In genomic region chr1:39877231-39877778, GRCh38 we compare ENCODE assay signal across 16 cellular contexts. TPM values are rescaled to one million over a fixed set of nuclear protein-coding genes. Genes with fewer than 3 reads are reported as not detected.
A peak's percentile ranks its signal among the peaks of the same experiment; 100 is the strongest.
DNase-seq lines count a peak whose midpoint lies in the region; ATAC-seq and TF ChIP-seq lines count a peak whose summit lies in the region.
"Had no signal": no experiment of that assay in that cellular context is flagged by ENCODE, and none has a peak within 500 bp of the region (broad histone marks: within the 10 kb centered on the region; RNA-seq: fewer than 3 reads in every experiment).

No MANE protein-coding gene starts in this region.

- DNase-seq in heart left ventricle, result no peak
- DNase-seq in left cardiac atrium, result no peak
- DNase-seq in NCI-H510A (lab: John Stamatoyannopoulos, UW), result peak; percentile 99
- peak; percentile 24 for DNase-seq in esophagus muscularis mucosa (ENCODE audit: extremely low spot score)
- DNase-seq in testis, result no peak
- DNase-seq in GM13977 (ENCODE audit: low spot score), result no peak
- DNase-seq: ACHN; activated CD4-positive, alpha-beta T cell treated with anti-CD3 and anti-CD28 coated beads, Interleukin-2, amount 50 U/mL, for 4 hours; H9; lower lobe of right lung; NCI-H187; sigmoid colon; stimulated activated CD4-positive, alpha-beta T cell treated with anti-CD3 and anti-CD28 coated beads, Interleukin-4, amount 100 ng/mL, for 24 hours had no signal

- H3K9me3 ChIP-seq in heart left ventricle (no peaks in the 10 kb centered on the region), esophagus muscularis mucosa (no peaks in the 10 kb centered on the region), testis (no peaks in the 10 kb centered on the region)
- H3K9me3 ChIP-seq: lower lobe of right lung, sigmoid colon had no signal

- no peaks in the 10 kb centered on the region for H3K27me3 ChIP-seq in heart left ventricle
- H3K27me3 ChIP-seq in esophagus muscularis mucosa, result no peaks in the 10 kb centered on the region
- H3K27me3 ChIP-seq in testis, result no peaks in the 10 kb centered on the region
- H3K27me3 ChIP-seq: sigmoid colon had no signal

- in situ Hi-C loops in GM13977 (cut with MboI; ENCODE audit: low pct_unique_long_range_greater_than_20kb, low sequenced_read_pairs, unreplicated experiment), result no loop called here

- peak overlapping the region in 10 of 12 donors; percentile 58 to 82 (median 66) for H3K27ac ChIP-seq in heart left ventricle
- H3K27ac ChIP-seq in esophagus muscularis mucosa (replicated peaks in 1 of 4), result peak overlapping the region in 2 of 4 donors; percentile 9 to 32
- H3K27ac ChIP-seq in testis, result peak overlapping the region; percentile 10 to 27
- H3K27ac ChIP-seq: KMS-11, lower lobe of right lung, sigmoid colon had no signal

- intact Hi-C loops in heart left ventricle (cut with DNase I), result no loop called here
- intact Hi-C loops in left cardiac atrium (cut with DNase I), result no loop called here
- intact Hi-C loops in esophagus muscularis mucosa (cut with DNase I), result no loop called here
- intact Hi-C loops in testis (cut with DNase I; ENCODE audit: low total_unique reads), result no loop called here

- H3K36me3 ChIP-seq in heart left ventricle (peaks cover 0 to 8% (median 0%) of the 10 kb centered on the region in 9 donors), esophagus muscularis mucosa (peaks cover 0 to 4% (median 0%) of the 10 kb centered on the region in 4 donors), testis (ENCODE audit: low read depth, missing control alignments) (no peaks in the 10 kb centered on the region)
- H3K36me3 ChIP-seq: lower lobe of right lung had no signal

- no peak overlapping the region for H3K4me3 ChIP-seq in heart left ventricle
- H3K4me3 ChIP-seq in esophagus muscularis mucosa, result no peak overlapping the region
- H3K4me3 ChIP-seq in testis, result no peak overlapping the region
- H3K4me3 ChIP-seq: lower lobe of right lung, sigmoid colon had no signal

- ATAC-seq in heart left ventricle, result no peak
- no peak for ATAC-seq in left cardiac atrium
- no peak for ATAC-seq in GM21515 (IDR thresholded peaks at IDR 0.05; ENCODE audit: unreplicated experiment)
- no peak for ATAC-seq in GM21528 (IDR thresholded peaks at IDR 0.05; ENCODE audit: low FRiP score, unreplicated experiment)
- ATAC-seq: lower lobe of right lung had no signal

- H3K4me1 ChIP-seq in heart left ventricle, result peaks cover 0 to 70% (median 28%) of the 10 kb centered on the region in 12 donors
- peaks cover 27 to 67% (median 54%) of the 10 kb centered on the region in 4 donors for H3K4me1 ChIP-seq in esophagus muscularis mucosa
- H3K4me1 ChIP-seq in testis, result peaks cover 30% of the 10 kb centered on the region

- no peak for TF ChIP-seq EP300 in esophagus muscularis mucosa (IDR thresholded peaks at IDR 0.05)

- TF ChIP-seq CTCF in heart left ventricle (IDR thresholded peaks at IDR 0.05) (no peak), esophagus muscularis mucosa (IDR thresholded peaks at IDR 0.05) (no peak), testis (IDR thresholded peaks at IDR 0.05) (no peak), GM13977 (IDR thresholded peaks at IDR 0.05; ENCODE audit: extremely low read depth, insufficient read depth, missing control alignments) (no peak)

- 64 to 77% (median 72%) methylated on average over 5 of the region's 5 CpGs for WGBS in heart left ventricle, 4 donors
- WGBS in esophagus muscularis mucosa, result 55% methylated on average over 5 of the region's 5 CpGs
- WGBS in testis, 2 donors, result 39 to 40% methylated on average over 5 of the region's 5 CpGs

- TF ChIP-seq POLR2A in heart left ventricle (IDR thresholded peaks at IDR 0.05), result no peak
- TF ChIP-seq POLR2A in esophagus muscularis mucosa (IDR thresholded peaks at IDR 0.05; ENCODE audit: low read depth), result no peak
- TF ChIP-seq POLR2A in testis (IDR thresholded peaks at IDR 0.05), result no peak

RNA-seq across cellular contexts. Expression of gene TRIT1, which starts 6.0 kb away (rescaled TPM):
- 10 to 100 TPM; 15.0 to 19.0 (median 17.2) TPM for total RNA-seq in heart left ventricle
- polyA plus RNA-seq in heart left ventricle, result 10 to 100 TPM; 13.6 to 14.0 TPM
- 10 to 100 TPM; 13.0 to 20.5 TPM for total RNA-seq in left cardiac atrium
- total RNA-seq in esophagus muscularis mucosa, result 10 to 100 TPM; 13.3 to 24.1 (median 16.5) TPM
- total RNA-seq in testis, result 10 to 100 TPM; 21.4 to 21.7 TPM
- polyA plus RNA-seq in testis (ENCODE audit: insufficient read depth, low read depth, low replicate concordance), result 20.5 TPM

RNA-seq across cellular contexts. Expression of gene MYCL, which starts 24.4 kb away (rescaled TPM):
- 1 to 10 TPM in 3 of 9 donors, under 1 TPM in 6; 0.27 to 3.0 (median 0.75) TPM for total RNA-seq in heart left ventricle
- polyA plus RNA-seq in heart left ventricle, result under 1 TPM; 0.15 to 0.53 TPM
- total RNA-seq in left cardiac atrium, result under 1 TPM; 0.76 to 0.77 TPM
- total RNA-seq in esophagus muscularis mucosa, result under 1 TPM; 0.13 to 0.92 (median 0.66) TPM
- 1 to 10 TPM; 3.3 to 4.6 TPM for total RNA-seq in testis
- polyA plus RNA-seq in testis (ENCODE audit: insufficient read depth, low read depth, low replicate concordance), result 3.1 TPM

Comparison
In these comparisons a context has a peak if more than half of its experiments do, and no peak if none do; other contexts are left out.
1. DNase-seq: peak in NCI-H510A (single experiment) and esophagus muscularis mucosa (single experiment); none in heart left ventricle (0 of 5), left cardiac atrium (single experiment), testis (single experiment) and GM13977 (single experiment).